In the genomic region with DNA sequence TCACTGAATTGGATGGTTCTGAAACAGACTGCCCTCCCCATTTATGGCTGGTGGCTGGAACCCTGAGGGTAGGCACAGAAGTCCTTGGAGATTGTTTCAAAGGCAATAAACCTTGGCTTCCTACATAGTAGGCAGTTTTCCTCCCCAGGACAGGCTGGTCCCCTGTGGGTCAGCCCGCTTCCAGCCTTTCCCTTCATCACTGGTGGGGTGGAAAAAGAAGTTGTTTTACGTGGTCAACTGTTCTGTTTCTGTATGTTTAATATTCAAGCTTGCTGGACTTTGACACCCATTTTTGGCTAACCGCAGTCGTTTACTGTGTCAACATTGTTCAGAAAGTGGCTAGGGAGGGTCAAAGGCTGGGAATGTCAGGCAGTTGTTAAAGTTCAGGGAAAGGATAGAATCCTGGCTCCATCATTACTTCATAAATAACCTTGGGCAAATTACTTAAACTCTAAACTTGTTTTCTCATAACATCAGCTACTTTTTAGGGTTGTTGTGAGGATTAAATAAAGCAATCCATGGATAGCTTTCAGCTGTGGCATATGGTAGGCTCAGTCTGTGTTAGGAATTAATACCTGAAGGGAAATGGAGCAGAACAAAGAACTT, we compare ENCODE assay signal across 8 cellular contexts. TPM values are rescaled to one million over a fixed set of nuclear protein-coding genes. Genes with fewer than 3 reads are reported as not detected.
DNase-seq lines count a peak whose midpoint lies in the region; ATAC-seq and TF ChIP-seq lines count a peak whose summit lies in the region.

No MANE protein-coding gene starts in this region.

- H3K9ac ChIP-seq in PC-3 (ENCODE audit: low read length): peak overlapping the region; percentile 92; the same call in 1 of the 2 replicates

- WGBS in esophagus muscularis mucosa: 61% methylated on average over 4 of the region's 4 CpGs
- WGBS in psoas muscle, 3 donors: 60 to 67% (median 62%) methylated on average over 4 of the region's 4 CpGs

- H3K4me2 ChIP-seq in PC-3 (ENCODE audit: low read length): peak overlapping the region; percentile 94

- ATAC-seq in PC-3 (peak; percentile 35), psoas muscle (no peak), GM21528 (IDR thresholded peaks at IDR 0.05; ENCODE audit: low FRiP score, unreplicated experiment) (no peak), foreskin keratinocyte (no peak), HG03175 (IDR thresholded peaks at IDR 0.05; ENCODE audit: unreplicated experiment) (no peak)

- no peaks in the 10 kb centered on the region for H3K9me2 ChIP-seq in PC-3 (replicated peaks; ENCODE audit: low read length)

- H3K36me3 ChIP-seq in GM06990 (ENCODE audit: control insufficient read depth, insufficient read depth, low read length): peaks cover 1% of the 10 kb centered on the region
- peaks cover 4% of the 10 kb centered on the region; the same call in 1 of the 2 replicates for H3K36me3 ChIP-seq in PC-3 (ENCODE audit: low read depth, low read length)
- H3K36me3 ChIP-seq in esophagus muscularis mucosa: peaks cover 13 to 35% (median 27%) of the 10 kb centered on the region in 4 donors
- H3K36me3 ChIP-seq in psoas muscle (ENCODE audit: insufficient read depth in 1 of 2, low read depth in 1 of 2): peaks cover 10 to 40% of the 10 kb centered on the region in 2 donors

- peaks cover 43% of the 10 kb centered on the region for H3K79me2 ChIP-seq in PC-3 (ENCODE audit: low read length)

- peaks cover 9% of the 10 kb centered on the region; the same call in 1 of the 2 replicates for H4K20me1 ChIP-seq in PC-3 (ENCODE audit: low read length)

- POLR2A ChIA-PET in PC-3 (lab: Charles Lee; ENCODE audit: unreplicated experiment): interaction anchor here (0.5 to 2.5 kb wide), 4 partner anchors 12 to 161 kb away, joined by 5 to 20 read pairs (median 7); partner anchors contain the start of gene KLHDC1

- no peak for DNase-seq in GM06990 (ENCODE audit: extremely low read depth, insufficient read length)
- peak; percentile 83 for DNase-seq in PC-3
- no peak for DNase-seq in esophagus muscularis mucosa (ENCODE audit: extremely low spot score)
- DNase-seq in psoas muscle: no peak
- DNase-seq in foreskin keratinocyte: no peak
- DNase-seq in middle frontal gyrus (ENCODE audit: extremely low spot score, low spot score): no peak

- CTCF ChIA-PET in PC-3 (lab: Charles Lee): interaction anchor here (0.7 to 1.2 kb wide), 2 partner anchors 84 to 136 kb away, joined by 4 to 18 read pairs; no protein-coding TSS in a partner anchor

- TF ChIP-seq EP300 in esophagus muscularis mucosa (IDR thresholded peaks at IDR 0.05): no peak

- H3K4me1 ChIP-seq in PC-3 (ENCODE audit: insufficient read depth, low read length) (peaks cover 33% of the 10 kb centered on the region), esophagus muscularis mucosa (peaks cover 24 to 37% (median 32%) of the 10 kb centered on the region in 4 donors), psoas muscle (peaks cover 24% of the 10 kb centered on the region), foreskin keratinocyte (peaks cover 6% of the 10 kb centered on the region)

- no peak overlapping the region for H2AFZ ChIP-seq in PC-3 (ENCODE audit: low read length)

- BruUV-seq in PC-3 (replicated peaks; lab: Mats Ljungman, UMichigan): no TSS peak

- no peak for TF ChIP-seq POLR2A in esophagus muscularis mucosa (IDR thresholded peaks at IDR 0.05; ENCODE audit: low read depth)

- H3K9me3 ChIP-seq in PC-3 (ENCODE audit: low read length) (no peaks in the 10 kb centered on the region), esophagus muscularis mucosa (no peaks in the 10 kb centered on the region), psoas muscle (no peaks in the 10 kb centered on the region)

- TF ChIP-seq CTCF in GM06990 (IDR thresholded peaks at IDR 0.05; ENCODE audit: insufficient read depth, low read length, poor library complexity, severe bottlenecking) (no peak), PC-3 (conservative IDR thresholded peaks at IDR 0.05; ENCODE audit: low read depth, low read length) (no peak), esophagus muscularis mucosa (IDR thresholded peaks at IDR 0.05) (no peak), psoas muscle (IDR thresholded peaks at IDR 0.05) (no peak), foreskin keratinocyte (conservative IDR thresholded peaks at IDR 0.05) (no peak)

- intact Hi-C loops in PC-3 (cut with micrococcal nuclease): loop anchor here (1.0 to 5.0 kb wide), 3 partner anchors 62 to 136 kb away; no protein-coding TSS in a partner anchor
- intact Hi-C loops in esophagus muscularis mucosa (cut with DNase I): no loop called here
- intact Hi-C loops in psoas muscle (cut with DNase I): no loop called here

- H3K27me3 ChIP-seq in GM06990 (replicated peaks; ENCODE audit: control insufficient read depth, insufficient read depth, low read length) (no peaks in the 10 kb centered on the region), PC-3 (ENCODE audit: low read length) (no peaks in the 10 kb centered on the region), esophagus muscularis mucosa (no peaks in the 10 kb centered on the region), psoas muscle (ENCODE audit: insufficient read depth in 3 of 3, low read length in 2 of 3) (no peaks in the 10 kb centered on the region), foreskin keratinocyte (no peaks in the 10 kb centered on the region)

- no peaks in the 10 kb centered on the region for H3F3A ChIP-seq in PC-3 (ENCODE audit: low read length, unreplicated experiment)

- H3K27ac ChIP-seq in PC-3 (ENCODE audit: low read length): peak overlapping the region; percentile 84
- H3K27ac ChIP-seq in esophagus muscularis mucosa (replicated peaks in 1 of 4): peak overlapping the region in 2 of 4 donors; percentile 28 to 47
- peak overlapping the region; percentile 94 for H3K27ac ChIP-seq in psoas muscle
- H3K27ac ChIP-seq in foreskin keratinocyte: no peak overlapping the region

- peak overlapping the region; percentile 17 for H3K4me3 ChIP-seq in GM06990 (replicated peaks; ENCODE audit: low read depth, low read length)
- peak overlapping the region; percentile 94 for H3K4me3 ChIP-seq in PC-3 (ENCODE audit: low read length)
- peak overlapping the region in 3 of 4 donors; percentile 91 to 97 (median 96) for H3K4me3 ChIP-seq in esophagus muscularis mucosa
- peak overlapping the region; percentile 95 for H3K4me3 ChIP-seq in psoas muscle

RNA-seq across cellular contexts. Expression of gene KLHDC2, which starts 2.4 kb away (rescaled TPM):
- total RNA-seq in PC-3 (2014; rRNA removed) (123 and 126 TPM in 2 replicates), esophagus muscularis mucosa (100 to 1,000 TPM in 1 of 4 donors, 10 to 100 TPM in 3; 72.2 to 102 (median 85.8) TPM), psoas muscle (10 to 100 TPM; 52.3 to 90.2 (median 69.5) TPM), foreskin keratinocyte (33.9 and 37.3 TPM in 2 replicates)
- polyA plus RNA-seq in psoas muscle (10 to 100 TPM; 26.6 to 74.4 (median 53.2) TPM), foreskin keratinocyte (23.7 and 24.1 TPM in 2 replicates)

Comparison
In these comparisons a context has a peak if more than half of its experiments do, and no peak if none do; other contexts are left out.
1. H3K4me3 ChIP-seq: peak in every context shown above with its lines; median percentile 96 in esophagus muscularis mucosa; 95 in psoas muscle; 94 in PC-3; 17 in GM06990.